In genomic region chr16:85612191-85612800, GRCh38 we compare ENCODE assay signal across 8 cellular contexts. TPM values are rescaled to one million over a fixed set of nuclear protein-coding genes. Genes with fewer than 3 reads are reported as not detected.
DNase-seq lines count a peak whose midpoint lies in the region; ATAC-seq, FAIRE-seq and TF ChIP-seq lines count a peak whose summit lies in the region.

No MANE protein-coding gene starts in this region.

- H3K27me3 ChIP-seq in esophagus (ENCODE audit: control insufficient read depth in 1 of 2, insufficient read depth in 2 of 2, low read length in 2 of 2) (no peaks in the 10 kb centered on the region), muscle layer of duodenum (ENCODE audit: low read depth, low read length) (no peaks in the 10 kb centered on the region), aorta (ENCODE audit: control insufficient read depth in 1 of 2, insufficient read depth in 2 of 2, low read length in 1 of 2) (no peaks in the 10 kb centered on the region)

- H3K27ac ChIP-seq in VCaP (peak overlapping the region; percentile 85), esophagus (ENCODE audit: low read depth in 2 of 2, low read length in 1 of 2) (peak overlapping the region; percentile 95 to 97), muscle layer of duodenum (ENCODE audit: low read length) (peak overlapping the region; percentile 67), aorta (ENCODE audit: low read depth in 1 of 2, low read length in 2 of 2) (peak overlapping the region; percentile 63 to 82)

- H3K4me1 ChIP-seq in esophagus (ENCODE audit: control insufficient read depth in 2 of 2, insufficient read depth in 2 of 2, low read length in 1 of 2): peaks cover 7 to 26% of the 10 kb centered on the region in 2 donors
- peaks cover 22 to 64% of the 10 kb centered on the region in 2 donors for H3K4me1 ChIP-seq in muscle layer of duodenum (ENCODE audit: control insufficient read depth in 1 of 2, insufficient read depth in 2 of 2, low read length in 2 of 2)
- no peaks in the 10 kb centered on the region for H3K4me1 ChIP-seq in aorta (ENCODE audit: control insufficient read depth in 1 of 2, insufficient read depth in 2 of 2, low read length in 2 of 2)

- peak overlapping the region; percentile 63 to 72 for H3K4me3 ChIP-seq in esophagus (ENCODE audit: low read depth in 1 of 2, low read length in 2 of 2)
- H3K4me3 ChIP-seq in muscle layer of duodenum (ENCODE audit: low read depth in 1 of 2, low read length in 2 of 2): peak overlapping the region; percentile 42 to 73
- H3K4me3 ChIP-seq in aorta (ENCODE audit: low read length in 2 of 2): peak overlapping the region; percentile 35 to 54

- H3K36me3 ChIP-seq in esophagus (ENCODE audit: control insufficient read depth in 2 of 2, insufficient read depth in 2 of 2, low read length in 1 of 2) (no peaks in the 10 kb centered on the region), muscle layer of duodenum (ENCODE audit: control insufficient read depth in 1 of 2, insufficient read depth in 2 of 2, low read length in 2 of 2) (no peaks in the 10 kb centered on the region), aorta (ENCODE audit: control insufficient read depth in 1 of 2, insufficient read depth in 2 of 2, low read length in 1 of 2) (no peaks in the 10 kb centered on the region)

- TF ChIP-seq CTCF in VCaP (conservative IDR thresholded peaks at IDR 0.05): no peak

- intact Hi-C loops in aorta (cut with DNase I): loop anchor here (5.0 kb wide), 2 partner anchors 240 to 305 kb away; no protein-coding TSS in a partner anchor

- no peak for TF ChIP-seq POLR2A in GM12892 (IDR thresholded peaks at IDR 0.05; ENCODE audit: low read depth, low read length)

- H3K9me3 ChIP-seq in esophagus (ENCODE audit: control insufficient read depth in 2 of 2, insufficient read depth in 1 of 2, low read depth in 1 of 2, low read length in 1 of 2): no peaks in the 10 kb centered on the region
- H3K9me3 ChIP-seq in muscle layer of duodenum (ENCODE audit: control insufficient read depth in 1 of 2, low read length in 2 of 2): no peaks in the 10 kb centered on the region
- no peaks in the 10 kb centered on the region for H3K9me3 ChIP-seq in aorta (ENCODE audit: control insufficient read depth, low read length)

- WGBS in esophagus, 2 donors: 0 to 1% methylated on average over 21 to 37 of the region's 38 CpGs
- 0 to 1% methylated on average over 27 to 38 of the region's 38 CpGs for WGBS in aorta, 2 donors

- FAIRE-seq in GM12892 (lab: Jason Lieb, UNC): no peak

- ATAC-seq in aorta (ENCODE audit: low FRiP score): peak; percentile 4

- DNase-seq in activated gamma-delta T cell treated with Interleukin-2 at 50 U/mL for 16 hours: peak; percentile 21
- no peak for DNase-seq in activated gamma-delta T cell (lab: John Stamatoyannopoulos, UW)
- peak; percentile 33 for DNase-seq in NCI-H1092 treated with DMSO at 0.1 percent for 48 hours (lab: John Stamatoyannopoulos, UW)
- DNase-seq in aorta: peak; percentile 89 to 94
- no peak for DNase-seq in GM12892 (ENCODE audit: insufficient read length)

RNA-seq across cellular contexts. Expression of gene GSE1, which starts 0.8 kb away (rescaled TPM):
- polyA plus RNA-seq in esophagus (10 to 100 TPM in 1 of 2 donors, 1 to 10 TPM in 1; 8.9 to 19.6 TPM), aorta (10 to 100 TPM in 1 of 2 donors, 1 to 10 TPM in 1; 3.9 to 11.7 TPM)
- total RNA-seq in aorta: 100 to 1,000 TPM in 1 of 2 donors, 10 to 100 TPM in 1; 59.7 to 111 TPM
- polyA plus RNA-seq in GM12892 (2012; ENCODE audit: missing spikeins): 18.8 TPM

Comparison
In these comparisons a context has a peak if more than half of its experiments do, and no peak if none do; other contexts are left out.
1. DNase-seq: peak in activated gamma-delta T cell treated with Interleukin-2 at 50 U/mL for 16 hours (single experiment), NCI-H1092 treated with DMSO at 0.1 percent for 48 hours (single experiment) and aorta (2 of 2); none in activated gamma-delta T cell (single experiment) and GM12892 (single experiment).
2. Peak in every context shown above with its lines, with median percentiles within 50 percentile points of each other: H3K27ac ChIP-seq and H3K4me3 ChIP-seq.